ENCODE assay signal across 2 cellular contexts in the genomic region with DNA sequence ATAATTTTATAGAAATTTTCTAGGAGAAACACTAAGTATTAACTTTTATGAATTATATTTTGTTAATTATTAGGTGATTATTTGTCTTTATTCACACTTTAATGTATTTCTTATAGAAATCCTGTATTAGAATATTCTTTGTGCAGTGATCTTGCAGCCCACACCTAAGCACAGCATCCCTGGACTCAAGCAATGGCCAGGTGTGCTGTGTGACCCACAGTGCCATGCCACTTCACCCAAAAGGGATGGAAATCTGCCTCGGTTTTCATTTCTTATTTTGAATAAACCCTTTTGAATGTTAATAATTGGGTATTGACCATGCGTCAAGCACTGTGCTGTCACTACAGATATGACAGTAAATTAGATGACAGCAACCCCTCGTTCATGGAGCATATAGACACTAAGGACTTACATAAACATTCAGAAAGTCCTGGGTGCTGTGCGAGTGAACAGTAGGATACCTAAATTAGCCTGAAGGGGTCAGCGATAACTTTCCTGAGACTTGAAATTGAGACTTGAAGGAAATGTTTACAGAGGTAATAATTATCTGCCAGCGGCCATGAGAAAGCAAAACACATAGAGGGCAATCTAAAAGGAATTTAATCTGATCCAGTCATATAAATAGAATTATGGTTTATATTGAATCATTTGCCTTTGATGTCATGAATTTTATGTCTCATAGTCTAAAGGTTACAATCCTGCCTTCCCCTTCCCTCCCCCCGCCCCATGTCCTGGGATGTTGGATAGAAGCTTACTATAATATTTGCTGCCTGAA.
A peak's percentile ranks its signal among the peaks of the same experiment; 100 is the strongest.
TF ChIP-seq lines count a peak whose summit lies in the region.

No MANE protein-coding gene starts in this region.

TF ChIP-seq in Ishikawa, 13 proteins besides CTCF, POLR2A, EP300 and RAD21:
- TF ChIP-seq YY1 (IDR thresholded peaks at IDR 0.05; ENCODE audit: low read depth): no peak
- TF ChIP-seq CREB1 (IDR thresholded peaks at IDR 0.05; ENCODE audit: low read depth): no peak
- no peak for TF ChIP-seq TCF12 (IDR thresholded peaks at IDR 0.05; ENCODE audit: low read depth)
- TF ChIP-seq, protein P1, sequence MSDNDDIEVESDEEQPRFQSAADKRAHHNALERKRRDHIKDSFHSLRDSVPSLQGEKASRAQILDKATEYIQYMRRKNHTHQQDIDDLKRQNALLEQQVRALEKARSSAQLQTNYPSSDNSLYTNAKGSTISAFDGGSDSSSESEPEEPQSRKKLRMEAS (IDR thresholded peaks at IDR 0.05): no peak
- TF ChIP-seq CEBPB (IDR thresholded peaks at IDR 0.05): no peak
- no peak for TF ChIP-seq FOXM1 (IDR thresholded peaks at IDR 0.05; ENCODE audit: borderline replicate concordance, low read depth)
- TF ChIP-seq, protein P2, sequence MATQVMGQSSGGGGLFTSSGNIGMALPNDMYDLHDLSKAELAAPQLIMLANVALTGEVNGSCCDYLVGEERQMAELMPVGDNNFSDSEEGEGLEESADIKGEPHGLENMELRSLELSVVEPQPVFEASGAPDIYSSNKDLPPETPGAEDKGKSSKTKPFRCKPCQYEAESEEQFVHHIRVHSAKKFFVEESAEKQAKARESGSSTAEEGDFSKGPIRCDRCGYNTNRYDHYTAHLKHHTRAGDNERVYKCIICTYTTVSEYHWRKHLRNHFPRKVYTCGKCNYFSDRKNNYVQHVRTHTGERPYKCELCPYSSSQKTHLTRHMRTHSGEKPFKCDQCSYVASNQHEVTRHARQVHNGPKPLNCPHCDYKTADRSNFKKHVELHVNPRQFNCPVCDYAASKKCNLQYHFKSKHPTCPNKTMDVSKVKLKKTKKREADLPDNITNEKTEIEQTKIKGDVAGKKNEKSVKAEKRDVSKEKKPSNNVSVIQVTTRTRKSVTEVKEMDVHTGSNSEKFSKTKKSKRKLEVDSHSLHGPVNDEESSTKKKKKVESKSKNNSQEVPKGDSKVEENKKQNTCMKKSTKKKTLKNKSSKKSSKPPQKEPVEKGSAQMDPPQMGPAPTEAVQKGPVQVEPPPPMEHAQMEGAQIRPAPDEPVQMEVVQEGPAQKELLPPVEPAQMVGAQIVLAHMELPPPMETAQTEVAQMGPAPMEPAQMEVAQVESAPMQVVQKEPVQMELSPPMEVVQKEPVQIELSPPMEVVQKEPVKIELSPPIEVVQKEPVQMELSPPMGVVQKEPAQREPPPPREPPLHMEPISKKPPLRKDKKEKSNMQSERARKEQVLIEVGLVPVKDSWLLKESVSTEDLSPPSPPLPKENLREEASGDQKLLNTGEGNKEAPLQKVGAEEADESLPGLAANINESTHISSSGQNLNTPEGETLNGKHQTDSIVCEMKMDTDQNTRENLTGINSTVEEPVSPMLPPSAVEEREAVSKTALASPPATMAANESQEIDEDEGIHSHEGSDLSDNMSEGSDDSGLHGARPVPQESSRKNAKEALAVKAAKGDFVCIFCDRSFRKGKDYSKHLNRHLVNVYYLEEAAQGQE (IDR thresholded peaks at IDR 0.05; ENCODE audit: low read depth): no peak
- no peak for TF ChIP-seq EGR1 (IDR thresholded peaks at IDR 0.05)
- TF ChIP-seq ZBTB7A (IDR thresholded peaks at IDR 0.05; ENCODE audit: low read depth): no peak
- no peak for TF ChIP-seq TEAD4 (IDR thresholded peaks at IDR 0.05)
- TF ChIP-seq, protein P3, sequence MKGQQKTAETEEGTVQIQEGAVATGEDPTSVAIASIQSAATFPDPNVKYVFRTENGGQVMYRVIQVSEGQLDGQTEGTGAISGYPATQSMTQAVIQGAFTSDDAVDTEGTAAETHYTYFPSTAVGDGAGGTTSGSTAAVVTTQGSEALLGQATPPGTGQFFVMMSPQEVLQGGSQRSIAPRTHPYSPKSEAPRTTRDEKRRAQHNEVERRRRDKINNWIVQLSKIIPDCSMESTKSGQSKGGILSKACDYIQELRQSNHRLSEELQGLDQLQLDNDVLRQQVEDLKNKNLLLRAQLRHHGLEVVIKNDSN (IDR thresholded peaks at IDR 0.05): no peak
- no peak for TF ChIP-seq NFIC (IDR thresholded peaks at IDR 0.05)
- TF ChIP-seq TAF1 (IDR thresholded peaks at IDR 0.05; ENCODE audit: low read depth): no peak
TF ChIP-seq in Ishikawa: peak in this region for 0.

TF ChIP-seq in HepG2, 621 proteins besides CTCF, POLR2A, EP300 and RAD21:
- peak; percentile 48 for TF ChIP-seq SMC3 (IDR thresholded peaks at IDR 0.05; ENCODE audit: low read length)
- 0 out of 2 replicates have a peak, but pooled peaks have one; percentile 46 for TF ChIP-seq ZNF644 (CRISPR knock-in tag; IDR thresholded peaks at IDR 0.05; ENCODE audit: low read depth)
- 0 out of 2 replicates have a peak, but pooled peaks have one; percentile 25 for TF ChIP-seq ZNF354B (CRISPR knock-in tag; IDR thresholded peaks at IDR 0.05)
- TF ChIP-seq STAG1 (CRISPR knock-in tag; IDR thresholded peaks at IDR 0.05): peak; percentile 43
- peak; percentile 34; the same call in 1 of the 2 replicates for TF ChIP-seq POLR2AphosphoS5 (IDR thresholded peaks at IDR 0.05; ENCODE audit: low read depth, low read length)
- TF ChIP-seq CEBPG (CRISPR knock-in tag; IDR thresholded peaks at IDR 0.05): 0 out of 2 replicates have a peak, but pooled peaks have one; percentile 9
- TF ChIP-seq, protein P4, sequence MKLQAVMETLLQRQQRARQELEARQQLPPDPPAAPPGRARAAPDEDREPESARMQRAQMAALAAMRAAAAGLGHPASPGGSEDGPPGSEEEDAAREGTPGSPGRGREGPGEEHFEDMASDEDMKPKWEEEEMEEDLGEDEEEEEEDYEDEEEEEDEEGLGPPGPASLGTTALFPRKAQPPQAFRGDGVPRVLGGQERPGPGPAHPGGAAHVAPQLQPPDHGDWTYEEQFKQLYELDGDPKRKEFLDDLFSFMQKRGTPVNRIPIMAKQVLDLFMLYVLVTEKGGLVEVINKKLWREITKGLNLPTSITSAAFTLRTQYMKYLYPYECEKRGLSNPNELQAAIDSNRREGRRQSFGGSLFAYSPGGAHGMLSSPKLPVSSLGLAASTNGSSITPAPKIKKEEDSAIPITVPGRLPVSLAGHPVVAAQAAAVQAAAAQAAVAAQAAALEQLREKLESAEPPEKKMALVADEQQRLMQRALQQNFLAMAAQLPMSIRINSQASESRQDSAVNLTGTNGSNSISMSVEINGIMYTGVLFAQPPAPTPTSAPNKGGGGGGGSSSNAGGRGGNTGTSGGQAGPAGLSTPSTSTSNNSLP (IDR thresholded peaks at IDR 0.05; ENCODE audit: low read depth, low read length): peak; percentile 44; the same call in 1 of the 2 replicates
- peak; percentile 58; the same call in 1 of the 2 replicates for TF ChIP-seq EHMT2 (IDR thresholded peaks at IDR 0.05; ENCODE audit: borderline replicate concordance, low read depth, low read length)
- TF ChIP-seq HNRNPK (IDR thresholded peaks at IDR 0.05; ENCODE audit: low read depth, low read length, poor library complexity, severe bottlenecking): peak; percentile 68
- TF ChIP-seq ERF (CRISPR knock-in tag; IDR thresholded peaks at IDR 0.05): no peak
- TF ChIP-seq GATAD2A (CRISPR knock-in tag; IDR thresholded peaks at IDR 0.05): peak; percentile 60
- TF ChIP-seq NR2F6 (IDR thresholded peaks at IDR 0.05): no peak
- peak; percentile 6; the same call in 1 of the 2 replicates for TF ChIP-seq NR2F6 (CRISPR knock-in tag; IDR thresholded peaks at IDR 0.05)
- TF ChIP-seq, protein P5, sequence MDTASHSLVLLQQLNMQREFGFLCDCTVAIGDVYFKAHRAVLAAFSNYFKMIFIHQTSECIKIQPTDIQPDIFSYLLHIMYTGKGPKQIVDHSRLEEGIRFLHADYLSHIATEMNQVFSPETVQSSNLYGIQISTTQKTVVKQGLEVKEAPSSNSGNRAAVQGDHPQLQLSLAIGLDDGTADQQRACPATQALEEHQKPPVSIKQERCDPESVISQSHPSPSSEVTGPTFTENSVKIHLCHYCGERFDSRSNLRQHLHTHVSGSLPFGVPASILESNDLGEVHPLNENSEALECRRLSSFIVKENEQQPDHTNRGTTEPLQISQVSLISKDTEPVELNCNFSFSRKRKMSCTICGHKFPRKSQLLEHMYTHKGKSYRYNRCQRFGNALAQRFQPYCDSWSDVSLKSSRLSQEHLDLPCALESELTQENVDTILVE (CRISPR knock-in tag; IDR thresholded peaks at IDR 0.05): no peak
- TF ChIP-seq RBM22 (optimal IDR thresholded peaks at IDR 0.05; ENCODE audit: low read length): peak; percentile 72
- TF ChIP-seq SOX5 (CRISPR knock-in tag; IDR thresholded peaks at IDR 0.05; ENCODE audit: borderline replicate concordance): peak; percentile 25; the same call in 1 of the 2 replicates
- peak; percentile 39; the same call in 1 of the 2 replicates for TF ChIP-seq SALL1 (CRISPR knock-in tag; IDR thresholded peaks at IDR 0.05)
- TF ChIP-seq, protein P6, sequence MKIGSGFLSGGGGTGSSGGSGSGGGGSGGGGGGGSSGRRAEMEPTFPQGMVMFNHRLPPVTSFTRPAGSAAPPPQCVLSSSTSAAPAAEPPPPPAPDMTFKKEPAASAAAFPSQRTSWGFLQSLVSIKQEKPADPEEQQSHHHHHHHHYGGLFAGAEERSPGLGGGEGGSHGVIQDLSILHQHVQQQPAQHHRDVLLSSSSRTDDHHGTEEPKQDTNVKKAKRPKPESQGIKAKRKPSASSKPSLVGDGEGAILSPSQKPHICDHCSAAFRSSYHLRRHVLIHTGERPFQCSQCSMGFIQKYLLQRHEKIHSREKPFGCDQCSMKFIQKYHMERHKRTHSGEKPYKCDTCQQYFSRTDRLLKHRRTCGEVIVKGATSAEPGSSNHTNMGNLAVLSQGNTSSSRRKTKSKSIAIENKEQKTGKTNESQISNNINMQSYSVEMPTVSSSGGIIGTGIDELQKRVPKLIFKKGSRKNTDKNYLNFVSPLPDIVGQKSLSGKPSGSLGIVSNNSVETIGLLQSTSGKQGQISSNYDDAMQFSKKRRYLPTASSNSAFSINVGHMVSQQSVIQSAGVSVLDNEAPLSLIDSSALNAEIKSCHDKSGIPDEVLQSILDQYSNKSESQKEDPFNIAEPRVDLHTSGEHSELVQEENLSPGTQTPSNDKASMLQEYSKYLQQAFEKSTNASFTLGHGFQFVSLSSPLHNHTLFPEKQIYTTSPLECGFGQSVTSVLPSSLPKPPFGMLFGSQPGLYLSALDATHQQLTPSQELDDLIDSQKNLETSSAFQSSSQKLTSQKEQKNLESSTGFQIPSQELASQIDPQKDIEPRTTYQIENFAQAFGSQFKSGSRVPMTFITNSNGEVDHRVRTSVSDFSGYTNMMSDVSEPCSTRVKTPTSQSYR (CRISPR knock-in tag; IDR thresholded peaks at IDR 0.05; ENCODE audit: borderline replicate concordance): peak; percentile 29; the same call in 1 of the 2 replicates
- TF ChIP-seq, protein P7, sequence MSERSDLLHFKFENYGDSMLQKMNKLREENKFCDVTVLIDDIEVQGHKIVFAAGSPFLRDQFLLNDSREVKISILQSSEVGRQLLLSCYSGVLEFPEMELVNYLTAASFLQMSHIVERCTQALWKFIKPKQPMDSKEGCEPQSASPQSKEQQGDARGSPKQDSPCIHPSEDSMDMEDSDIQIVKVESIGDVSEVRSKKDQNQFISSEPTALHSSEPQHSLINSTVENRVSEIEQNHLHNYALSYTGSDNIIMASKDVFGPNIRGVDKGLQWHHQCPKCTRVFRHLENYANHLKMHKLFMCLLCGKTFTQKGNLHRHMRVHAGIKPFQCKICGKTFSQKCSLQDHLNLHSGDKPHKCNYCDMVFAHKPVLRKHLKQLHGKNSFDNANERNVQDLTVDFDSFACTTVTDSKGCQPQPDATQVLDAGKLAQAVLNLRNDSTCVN (CRISPR knock-in tag; IDR thresholded peaks at IDR 0.05; ENCODE audit: borderline replicate concordance): no peak
- TF ChIP-seq ZNF333 (CRISPR knock-in tag; IDR thresholded peaks at IDR 0.05; ENCODE audit: borderline replicate concordance): no peak
- TF ChIP-seq, protein P8, sequence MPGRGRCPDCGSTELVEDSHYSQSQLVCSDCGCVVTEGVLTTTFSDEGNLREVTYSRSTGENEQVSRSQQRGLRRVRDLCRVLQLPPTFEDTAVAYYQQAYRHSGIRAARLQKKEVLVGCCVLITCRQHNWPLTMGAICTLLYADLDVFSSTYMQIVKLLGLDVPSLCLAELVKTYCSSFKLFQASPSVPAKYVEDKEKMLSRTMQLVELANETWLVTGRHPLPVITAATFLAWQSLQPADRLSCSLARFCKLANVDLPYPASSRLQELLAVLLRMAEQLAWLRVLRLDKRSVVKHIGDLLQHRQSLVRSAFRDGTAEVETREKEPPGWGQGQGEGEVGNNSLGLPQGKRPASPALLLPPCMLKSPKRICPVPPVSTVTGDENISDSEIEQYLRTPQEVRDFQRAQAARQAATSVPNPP (CRISPR knock-in tag; IDR thresholded peaks at IDR 0.05): 0 out of 2 replicates have a peak, but pooled peaks have one; percentile 31
- no peak for TF ChIP-seq SATB2 (CRISPR knock-in tag; IDR thresholded peaks at IDR 0.05)
- 0 out of 2 replicates have a peak, but pooled peaks have one; percentile 42 for TF ChIP-seq ARID2 (CRISPR knock-in tag; IDR thresholded peaks at IDR 0.05; ENCODE audit: borderline replicate concordance)
- peak; percentile 30; the same call in 1 of the 2 replicates for TF ChIP-seq REPIN1 (CRISPR knock-in tag; IDR thresholded peaks at IDR 0.05; ENCODE audit: borderline replicate concordance, low read depth)
- TF ChIP-seq MIXL1 (CRISPR knock-in tag; IDR thresholded peaks at IDR 0.05): no peak
- TF ChIP-seq, protein P9, sequence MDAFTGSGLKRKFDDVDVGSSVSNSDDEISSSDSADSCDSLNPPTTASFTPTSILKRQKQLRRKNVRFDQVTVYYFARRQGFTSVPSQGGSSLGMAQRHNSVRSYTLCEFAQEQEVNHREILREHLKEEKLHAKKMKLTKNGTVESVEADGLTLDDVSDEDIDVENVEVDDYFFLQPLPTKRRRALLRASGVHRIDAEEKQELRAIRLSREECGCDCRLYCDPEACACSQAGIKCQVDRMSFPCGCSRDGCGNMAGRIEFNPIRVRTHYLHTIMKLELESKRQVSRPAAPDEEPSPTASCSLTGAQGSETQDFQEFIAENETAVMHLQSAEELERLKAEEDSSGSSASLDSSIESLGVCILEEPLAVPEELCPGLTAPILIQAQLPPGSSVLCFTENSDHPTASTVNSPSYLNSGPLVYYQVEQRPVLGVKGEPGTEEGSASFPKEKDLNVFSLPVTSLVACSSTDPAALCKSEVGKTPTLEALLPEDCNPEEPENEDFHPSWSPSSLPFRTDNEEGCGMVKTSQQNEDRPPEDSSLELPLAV (CRISPR knock-in tag; conservative IDR thresholded peaks at IDR 0.05; ENCODE audit: low read depth): no peak
- TF ChIP-seq ASH2L (IDR thresholded peaks at IDR 0.05; ENCODE audit: insufficient read length, low read depth, low read length): peak; percentile 36
- no peak for TF ChIP-seq MEIS1 (CRISPR knock-in tag; IDR thresholded peaks at IDR 0.05; ENCODE audit: borderline replicate concordance)
- TF ChIP-seq, protein P10, sequence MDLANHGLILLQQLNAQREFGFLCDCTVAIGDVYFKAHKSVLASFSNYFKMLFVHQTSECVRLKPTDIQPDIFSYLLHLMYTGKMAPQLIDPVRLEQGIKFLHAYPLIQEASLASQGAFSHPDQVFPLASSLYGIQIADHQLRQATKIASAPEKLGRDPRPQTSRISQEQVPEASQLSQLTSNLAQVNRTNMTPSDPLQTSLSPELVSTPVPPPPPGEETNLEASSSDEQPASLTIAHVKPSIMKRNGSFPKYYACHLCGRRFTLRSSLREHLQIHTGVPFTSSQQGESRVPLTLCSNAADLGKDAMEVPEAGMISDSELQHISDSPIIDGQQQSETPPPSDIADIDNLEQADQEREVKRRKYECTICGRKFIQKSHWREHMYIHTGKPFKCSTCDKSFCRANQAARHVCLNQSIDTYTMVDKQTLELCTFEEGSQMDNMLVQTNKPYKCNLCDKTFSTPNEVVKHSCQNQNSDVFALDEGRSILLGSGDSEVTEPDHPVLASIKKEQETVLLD (CRISPR knock-in tag; IDR thresholded peaks at IDR 0.05; ENCODE audit: low read depth): no peak
- TF ChIP-seq ZMYM4 (CRISPR knock-in tag; IDR thresholded peaks at IDR 0.05): peak; percentile 29; the same call in 1 of the 2 replicates
TF ChIP-seq in HepG2: peak in this region for 20.
